ENCODE assay signal across 1 cellular context in the genomic region with DNA sequence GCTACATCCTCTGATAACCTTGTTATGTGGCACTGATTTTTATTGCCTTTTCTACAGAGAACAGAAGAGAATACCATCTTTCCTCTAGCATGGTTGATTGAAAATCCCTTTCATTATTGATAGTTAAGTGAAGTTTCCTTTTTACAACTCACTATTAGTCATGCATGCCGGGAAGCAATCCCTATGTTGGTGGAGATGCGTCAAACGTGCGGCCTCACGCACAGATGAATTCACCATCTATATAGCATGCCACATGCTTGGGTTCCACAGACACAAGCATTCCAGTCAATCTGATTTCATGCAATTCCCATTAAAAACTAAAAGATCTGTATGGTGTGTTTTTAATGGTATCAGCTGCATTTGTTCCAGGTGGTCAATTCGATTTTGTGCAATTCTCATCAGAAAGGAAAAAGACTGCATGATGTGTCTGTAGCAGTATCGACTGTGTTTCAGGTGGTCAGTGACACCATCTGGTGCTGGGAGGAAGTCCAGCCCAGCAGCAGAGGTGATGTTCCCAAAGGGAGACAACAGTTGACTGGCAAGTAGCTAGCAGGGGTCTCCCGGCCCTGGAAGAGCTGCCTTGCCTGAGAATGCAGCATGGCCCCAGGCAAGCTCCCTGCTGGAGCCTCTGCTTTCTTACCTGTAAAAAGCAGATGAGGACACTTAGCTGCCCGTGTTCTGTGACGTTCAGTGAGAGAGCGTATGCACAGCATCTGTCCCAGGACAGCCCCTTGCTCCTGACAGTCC.
TF ChIP-seq lines count a peak whose summit lies in the region.

No MANE protein-coding gene starts in this region.

TF ChIP-seq in WTC11, 78 proteins besides CTCF, POLR2A, EP300 and RAD21 (continued from another document):
- TF ChIP-seq, protein P1, sequence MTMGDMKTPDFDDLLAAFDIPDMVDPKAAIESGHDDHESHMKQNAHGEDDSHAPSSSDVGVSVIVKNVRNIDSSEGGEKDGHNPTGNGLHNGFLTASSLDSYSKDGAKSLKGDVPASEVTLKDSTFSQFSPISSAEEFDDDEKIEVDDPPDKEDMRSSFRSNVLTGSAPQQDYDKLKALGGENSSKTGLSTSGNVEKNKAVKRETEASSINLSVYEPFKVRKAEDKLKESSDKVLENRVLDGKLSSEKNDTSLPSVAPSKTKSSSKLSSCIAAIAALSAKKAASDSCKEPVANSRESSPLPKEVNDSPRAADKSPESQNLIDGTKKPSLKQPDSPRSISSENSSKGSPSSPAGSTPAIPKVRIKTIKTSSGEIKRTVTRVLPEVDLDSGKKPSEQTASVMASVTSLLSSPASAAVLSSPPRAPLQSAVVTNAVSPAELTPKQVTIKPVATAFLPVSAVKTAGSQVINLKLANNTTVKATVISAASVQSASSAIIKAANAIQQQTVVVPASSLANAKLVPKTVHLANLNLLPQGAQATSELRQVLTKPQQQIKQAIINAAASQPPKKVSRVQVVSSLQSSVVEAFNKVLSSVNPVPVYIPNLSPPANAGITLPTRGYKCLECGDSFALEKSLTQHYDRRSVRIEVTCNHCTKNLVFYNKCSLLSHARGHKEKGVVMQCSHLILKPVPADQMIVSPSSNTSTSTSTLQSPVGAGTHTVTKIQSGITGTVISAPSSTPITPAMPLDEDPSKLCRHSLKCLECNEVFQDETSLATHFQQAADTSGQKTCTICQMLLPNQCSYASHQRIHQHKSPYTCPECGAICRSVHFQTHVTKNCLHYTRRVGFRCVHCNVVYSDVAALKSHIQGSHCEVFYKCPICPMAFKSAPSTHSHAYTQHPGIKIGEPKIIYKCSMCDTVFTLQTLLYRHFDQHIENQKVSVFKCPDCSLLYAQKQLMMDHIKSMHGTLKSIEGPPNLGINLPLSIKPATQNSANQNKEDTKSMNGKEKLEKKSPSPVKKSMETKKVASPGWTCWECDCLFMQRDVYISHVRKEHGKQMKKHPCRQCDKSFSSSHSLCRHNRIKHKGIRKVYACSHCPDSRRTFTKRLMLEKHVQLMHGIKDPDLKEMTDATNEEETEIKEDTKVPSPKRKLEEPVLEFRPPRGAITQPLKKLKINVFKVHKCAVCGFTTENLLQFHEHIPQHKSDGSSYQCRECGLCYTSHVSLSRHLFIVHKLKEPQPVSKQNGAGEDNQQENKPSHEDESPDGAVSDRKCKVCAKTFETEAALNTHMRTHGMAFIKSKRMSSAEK (CRISPR knock-in tag; IDR thresholded peaks at IDR 0.05; ENCODE audit: borderline replicate concordance), result no peak
- TF ChIP-seq ELF4 (CRISPR knock-in tag; IDR thresholded peaks at IDR 0.05; ENCODE audit: low read depth) (no peak), ZNF423 (CRISPR knock-in tag; IDR thresholded peaks at IDR 0.05) (no peak)
